In the genomic region with DNA sequence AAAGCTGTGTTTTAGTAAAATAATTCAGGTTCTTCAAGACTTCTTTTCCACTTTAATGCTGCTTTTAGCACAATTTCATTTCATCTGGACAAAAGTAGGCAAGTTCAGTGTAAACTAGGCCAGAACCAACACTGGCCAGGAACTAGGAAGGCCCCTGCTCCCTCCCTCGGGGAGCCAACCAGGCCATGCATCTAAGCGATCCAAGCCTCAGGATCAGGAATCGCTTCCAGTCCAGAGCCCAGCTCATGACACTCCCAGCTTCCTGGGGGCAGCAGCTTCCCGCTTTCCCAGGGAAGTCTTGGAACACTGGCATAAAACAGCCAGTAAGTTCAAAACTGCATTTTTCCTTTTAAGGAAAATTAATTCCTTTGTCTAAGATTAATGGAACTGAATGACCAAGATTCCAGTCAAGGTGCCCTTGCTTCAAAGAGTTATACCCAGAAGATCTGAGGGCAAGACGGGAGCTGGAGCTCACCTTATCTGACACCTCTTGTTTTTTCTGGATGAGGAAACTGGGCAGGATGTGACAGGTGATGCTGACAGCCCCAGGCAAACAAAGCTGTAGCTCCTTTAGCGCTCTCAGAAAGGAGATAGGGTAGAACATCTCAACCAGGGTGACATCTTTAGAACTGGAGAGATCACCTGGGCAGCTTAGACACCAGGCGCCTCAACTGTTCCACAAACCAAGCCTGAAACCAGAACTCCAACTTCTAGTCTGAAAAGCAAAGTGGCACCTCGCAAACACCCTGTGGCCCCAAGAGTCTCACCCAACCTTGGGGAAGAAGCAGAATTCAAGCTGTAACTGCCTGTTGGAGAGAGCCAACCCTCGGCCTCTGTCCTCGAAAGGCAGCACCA, we compare ENCODE assay signal across 13 cellular contexts.
DNase-seq lines count a peak whose midpoint lies in the region; ATAC-seq and TF ChIP-seq lines count a peak whose summit lies in the region.
"Had no signal": no experiment of that assay in that cellular context is flagged by ENCODE, and none has a peak within 500 bp of the region (broad histone marks: within the 10 kb centered on the region; RNA-seq: fewer than 3 reads in every experiment).

No MANE protein-coding gene starts in this region.

- H3K27ac ChIP-seq in ascending aorta (peak overlapping the region; percentile 69 to 71), upper lobe of right lung (peak overlapping the region; percentile 32)
- H3K27ac ChIP-seq in naive thymus-derived CD4-positive, alpha-beta T cell (ENCODE audit: low read depth, low read length), result peak overlapping the region; percentile 53

- H3K27me3 ChIP-seq in ascending aorta, result no peaks in the 10 kb centered on the region
- no peaks in the 10 kb centered on the region for H3K27me3 ChIP-seq in naive thymus-derived CD4-positive, alpha-beta T cell (ENCODE audit: control insufficient read depth in 2 of 2, insufficient read depth in 2 of 2, low read length in 2 of 2)
- H3K27me3 ChIP-seq in upper lobe of right lung, result no peaks in the 10 kb centered on the region

- no peaks in the 10 kb centered on the region for H3K9me3 Mint-ChIP-seq in activated naive CD4-positive, alpha-beta T cell treated with anti-CD3 and anti-CD28 coated beads, Interleukin-2, amount 50 U/mL, for 24 hours
- H3K9me3 Mint-ChIP-seq in naive thymus-derived CD4-positive, alpha-beta T cell, result no peaks in the 10 kb centered on the region
- H3K9me3 Mint-ChIP-seq: activated naive CD8-positive, alpha-beta T cell treated with anti-CD3 and anti-CD28 coated beads, Interleukin-2, amount 10 ng/mL, durations not matched to agents 7 days and 5 days; WTC11 had no signal

- H3K4me1 Mint-ChIP-seq in activated naive CD4-positive, alpha-beta T cell treated with anti-CD3 and anti-CD28 coated beads, Interleukin-2, amount 50 U/mL, for 24 hours, result peaks cover 85% of the 10 kb centered on the region
- peaks cover 72 to 88% (median 80%) of the 10 kb centered on the region in 7 donors for H3K4me1 Mint-ChIP-seq in naive thymus-derived CD4-positive, alpha-beta T cell

- TF ChIP-seq CTCF in ascending aorta (IDR thresholded peaks at IDR 0.05) (no peak), upper lobe of right lung (IDR thresholded peaks at IDR 0.05) (no peak)

- H3K36me3 ChIP-seq in ascending aorta (no peaks in the 10 kb centered on the region), upper lobe of right lung (no peaks in the 10 kb centered on the region)
- H3K36me3 ChIP-seq in naive thymus-derived CD4-positive, alpha-beta T cell (ENCODE audit: control insufficient read depth in 2 of 3, insufficient read depth in 3 of 3, low read length in 3 of 3), result peaks cover 0 to 2% (median 0%) of the 10 kb centered on the region in 3 experiments

- no peak for DNase-seq in activated naive CD4-positive, alpha-beta T cell treated with anti-CD3 and anti-CD28 coated beads, Interleukin-2, amount 50 U/mL, for 16 hours
- DNase-seq in ascending aorta (ENCODE audit: low spot score in 2 of 2), result no peak
- DNase-seq in naive thymus-derived CD4-positive, alpha-beta T cell, result peak in 2 of 9 donors; percentile 28 to 40
- DNase-seq in upper lobe of right lung, result no peak
- DNase-seq in middle frontal gyrus (ENCODE audit: extremely low spot score, low spot score), result no peak
- DNase-seq in NCI-H2171 (lab: John Stamatoyannopoulos, UW), result no peak
- DNase-seq: activated naive CD8-positive, alpha-beta T cell treated with anti-CD3 and anti-CD28 coated beads, Interleukin-2, amount 10 ng/mL, durations not matched to agents 7 days and 5 days; mesendoderm; NCI-H526 treated with DMSO at 0.1 percent for 48 hours; stimulated activated CD8-positive, alpha-beta memory T cell treated with anti-CD3 and anti-CD28 coated beads, Interleukin-4, amount 100 ng/mL, for 48 hours had no signal

- H3K27ac Mint-ChIP-seq in activated naive CD4-positive, alpha-beta T cell treated with anti-CD3 and anti-CD28 coated beads, Interleukin-2, amount 50 U/mL, for 24 hours, result peak overlapping the region; percentile 67
- H3K27ac Mint-ChIP-seq in naive thymus-derived CD4-positive, alpha-beta T cell, result peak overlapping the region; percentile 19 to 93 (median 84)
- H3K27ac Mint-ChIP-seq: WTC11 had no signal

- H3K36me3 Mint-ChIP-seq in activated naive CD4-positive, alpha-beta T cell treated with anti-CD3 and anti-CD28 coated beads, Interleukin-2, amount 50 U/mL, for 24 hours, result no peaks in the 10 kb centered on the region
- H3K36me3 Mint-ChIP-seq in naive thymus-derived CD4-positive, alpha-beta T cell, result peaks cover 0 to 5% (median 0%) of the 10 kb centered on the region in 5 donors

- intact Hi-C loops in ascending aorta (cut with DNase I), result loop anchor here (1.0 kb wide), 1 partner anchor 9 kb away; no protein-coding TSS in a partner anchor
- intact Hi-C loops in naive thymus-derived CD4-positive, alpha-beta T cell (cut with micrococcal nuclease), result loop anchor here in 1 of 2 donors (1.0 kb wide), 1 partner anchor 9 kb away; no protein-coding TSS in a partner anchor
- intact Hi-C loops in upper lobe of right lung (cut with DNase I), result no loop called here

- no peak overlapping the region for H3K4me3 Mint-ChIP-seq in activated naive CD4-positive, alpha-beta T cell treated with anti-CD3 and anti-CD28 coated beads, Interleukin-2, amount 50 U/mL, for 24 hours
- H3K4me3 Mint-ChIP-seq in naive thymus-derived CD4-positive, alpha-beta T cell, result peak overlapping the region in 5 of 10 donors; percentile 22 to 48 (median 31)
- H3K4me3 Mint-ChIP-seq: activated naive CD8-positive, alpha-beta T cell treated with anti-CD3 and anti-CD28 coated beads, Interleukin-2, amount 10 ng/mL, durations not matched to agents 7 days and 5 days; WTC11 had no signal

- CTCF ChIA-PET in naive thymus-derived CD4-positive, alpha-beta T cell (lab: Charles Lee), result interaction anchor here (0.8 to 2.6 kb wide), 4 partner anchors 9 to 47 kb away, joined by 3 to 17 read pairs (median 8); no protein-coding TSS in a partner anchor

- H3K4me3 ChIP-seq in ascending aorta, result no peak overlapping the region
- H3K4me3 ChIP-seq in naive thymus-derived CD4-positive, alpha-beta T cell (ENCODE audit: low read length), result no peak overlapping the region
- no peak overlapping the region for H3K4me3 ChIP-seq in upper lobe of right lung

- no peaks in the 10 kb centered on the region for H3K27me3 Mint-ChIP-seq in activated naive CD4-positive, alpha-beta T cell treated with anti-CD3 and anti-CD28 coated beads, Interleukin-2, amount 50 U/mL, for 24 hours
- H3K27me3 Mint-ChIP-seq in naive thymus-derived CD4-positive, alpha-beta T cell, result no peaks in the 10 kb centered on the region
- H3K27me3 Mint-ChIP-seq: activated naive CD8-positive, alpha-beta T cell treated with anti-CD3 and anti-CD28 coated beads, Interleukin-2, amount 10 ng/mL, durations not matched to agents 7 days and 5 days had no signal

- no peak for ATAC-seq in naive thymus-derived CD4-positive, alpha-beta T cell
- no peak for ATAC-seq in upper lobe of right lung
- no peak for ATAC-seq in HG02610 (IDR thresholded peaks at IDR 0.05; ENCODE audit: unreplicated experiment)
- ATAC-seq: WTC11 had no signal

- H3K4me1 ChIP-seq in ascending aorta (peaks cover 17 to 47% of the 10 kb centered on the region in 2 donors), upper lobe of right lung (peaks cover 54% of the 10 kb centered on the region)
- H3K4me1 ChIP-seq in naive thymus-derived CD4-positive, alpha-beta T cell (ENCODE audit: control insufficient read depth in 2 of 2, insufficient read depth in 2 of 2, low read length in 2 of 2), result peaks cover 49 to 66% of the 10 kb centered on the region in 2 donors

- H3K9me3 ChIP-seq in ascending aorta, result no peaks in the 10 kb centered on the region
- H3K9me3 ChIP-seq in naive thymus-derived CD4-positive, alpha-beta T cell (ENCODE audit: control insufficient read depth in 2 of 3, low read length in 3 of 3), result no peaks in the 10 kb centered on the region
- no peaks in the 10 kb centered on the region for H3K9me3 ChIP-seq in upper lobe of right lung

- POLR2A ChIA-PET in naive thymus-derived CD4-positive, alpha-beta T cell (lab: Charles Lee), result interaction anchor here (0.8 to 9.7 kb wide), 9 partner anchors 9 to 163 kb away, joined by 3 to 137 read pairs (median 8); a partner anchor contains a TSS
